ENCODE assay signal across 8 cellular contexts in genomic region chr11:77198440-77198849, GRCh38.
DNase-seq lines count a peak whose midpoint lies in the region; ATAC-seq lines count a peak whose summit lies in the region.

No MANE protein-coding gene starts in this region.

- no peaks in the 10 kb centered on the region for H3K79me1 ChIP-seq in mesenchymal stem cell (replicated peaks; ENCODE audit: low read length, poor library complexity, severe bottlenecking)

- no peak overlapping the region for H3K14ac ChIP-seq in mesenchymal stem cell (ENCODE audit: low read length in 2 of 2)

- no peak overlapping the region for H4K8ac ChIP-seq in mesenchymal stem cell (ENCODE audit: low read length)

- H3K4me1 ChIP-seq in HAP-1 (no peaks in the 10 kb centered on the region), mesenchymal stem cell (ENCODE audit: control insufficient read depth, insufficient read depth, low read depth, low read length) (peaks cover 1% of the 10 kb centered on the region)

- H3K4me2 ChIP-seq in mesenchymal stem cell (ENCODE audit: low read length, poor library complexity, severe bottlenecking) = no peak overlapping the region

- no peak overlapping the region for H2BK5ac ChIP-seq in mesenchymal stem cell (ENCODE audit: low read depth, low read length, poor library complexity, severe bottlenecking)

- peak; percentile 54 for DNase-seq in D341Med (ENCODE audit: low spot score)
- DNase-seq in HAP-1 (ENCODE audit: low spot score in 2 of 2) = peak; percentile 21 to 77
- peak; percentile 35 for DNase-seq in activated T-cell treated with anti-CD3 and anti-CD28 coated beads, Interleukin-2, amount 50 U/mL, for 24 hours
- no peak for DNase-seq in mesenchymal stem cell
- no peak for DNase-seq in amygdala (lab: John Stamatoyannopoulos, UW)
- DNase-seq in DMS153 treated with DMSO at 0.1 percent for 48 hours (lab: John Stamatoyannopoulos, UW; ENCODE audit: unreplicated experiment) = no peak

- H3K9me3 ChIP-seq in HAP-1 = no peaks in the 10 kb centered on the region
- H3K9me3 ChIP-seq in mesenchymal stem cell (ENCODE audit: control insufficient read depth, low read length) = no peaks in the 10 kb centered on the region

- H4K91ac ChIP-seq in mesenchymal stem cell (ENCODE audit: low read length) = peak overlapping the region; percentile 45

- no peak overlapping the region for H3K4me3 ChIP-seq in HAP-1
- H3K4me3 ChIP-seq in mesenchymal stem cell (ENCODE audit: insufficient read depth in 1 of 2, low read depth in 1 of 2, low read length in 2 of 2) = no peak overlapping the region

- ATAC-seq in HG02852 (IDR thresholded peaks at IDR 0.05; ENCODE audit: unreplicated experiment) (no peak), GM18498 (IDR thresholded peaks at IDR 0.05; ENCODE audit: unreplicated experiment) (no peak)

- 75% methylated on average over 11 of the region's 11 CpGs for WGBS in mesenchymal stem cell

- H2AK5ac ChIP-seq in mesenchymal stem cell (ENCODE audit: low read length, severe bottlenecking) = no peak overlapping the region

- H3K27ac ChIP-seq in mesenchymal stem cell (ENCODE audit: low read length, poor library complexity, severe bottlenecking) = no peak overlapping the region

- no peak overlapping the region for H2BK12ac ChIP-seq in mesenchymal stem cell (ENCODE audit: low read length in 2 of 2)

- H3K4me1 Mint-ChIP-seq in activated T-cell treated with anti-CD3 and anti-CD28 coated beads, Interleukin-2, amount 50 U/mL, for 24 hours (ENCODE audit: low read depth) = no peaks in the 10 kb centered on the region

- no peak overlapping the region for H3K9ac ChIP-seq in mesenchymal stem cell (ENCODE audit: low read length)

- H2AFZ ChIP-seq in mesenchymal stem cell (ENCODE audit: low read depth, low read length) = no peak overlapping the region

- H3K36me3 ChIP-seq in HAP-1 (replicated peaks) (no peaks in the 10 kb centered on the region), mesenchymal stem cell (ENCODE audit: control insufficient read depth in 1 of 2, insufficient read depth in 2 of 2, low read depth in 1 of 2, low read length in 2 of 2) (no peaks in the 10 kb centered on the region)

- no peak overlapping the region for H3K4me3 Mint-ChIP-seq in activated T-cell treated with anti-CD3 and anti-CD28 coated beads, Interleukin-2, amount 50 U/mL, for 24 hours

- no peak overlapping the region for H2BK120ac ChIP-seq in mesenchymal stem cell (ENCODE audit: low read depth, low read length)

- H3K27ac Mint-ChIP-seq in activated T-cell treated with anti-CD3 and anti-CD28 coated beads, Interleukin-2, amount 50 U/mL, for 24 hours = no peak overlapping the region

- no peaks in the 10 kb centered on the region for H3K27me3 Mint-ChIP-seq in activated T-cell treated with anti-CD3 and anti-CD28 coated beads, Interleukin-2, amount 50 U/mL, for 24 hours

- H3K18ac ChIP-seq in mesenchymal stem cell (ENCODE audit: low read depth in 1 of 2, low read length in 2 of 2) = no peak overlapping the region

- H2BK15ac ChIP-seq in mesenchymal stem cell (ENCODE audit: low read depth, poor library complexity, severe bottlenecking) = no peak overlapping the region

- no peak overlapping the region for H3K23ac ChIP-seq in mesenchymal stem cell (ENCODE audit: low read length in 2 of 2)

- no peaks in the 10 kb centered on the region for H3K9me3 Mint-ChIP-seq in activated T-cell treated with anti-CD3 and anti-CD28 coated beads, Interleukin-2, amount 50 U/mL, for 24 hours

- in situ Hi-C loops in HAP-1 (cut with MboI; ENCODE audit: low sequenced_read_pairs) = loop anchor here (10.0 kb wide), 1 partner anchor 356 kb away; no protein-coding TSS in a partner anchor

- H3K4ac ChIP-seq in mesenchymal stem cell (ENCODE audit: low read depth in 1 of 2, low read length in 2 of 2) = no peak overlapping the region

- H3K36me3 Mint-ChIP-seq in activated T-cell treated with anti-CD3 and anti-CD28 coated beads, Interleukin-2, amount 50 U/mL, for 24 hours (ENCODE audit: low read depth) = no peaks in the 10 kb centered on the region

- no peaks in the 10 kb centered on the region for H3K27me3 ChIP-seq in HAP-1 (ENCODE audit: low read depth)
- H3K27me3 ChIP-seq in mesenchymal stem cell (ENCODE audit: control insufficient read depth in 1 of 2, insufficient read depth in 1 of 2, low read length in 2 of 2) = peaks cover 1 to 3% of the 10 kb centered on the region in 2 experiments

Comparison
In these comparisons a context has a peak if more than half of its experiments do, and no peak if none do; other contexts are left out.
1. DNase-seq: peak in D341Med (single experiment), HAP-1 (2 of 2) and activated T-cell treated with anti-CD3 and anti-CD28 coated beads, Interleukin-2, amount 50 U/mL, for 24 hours (single experiment); none in mesenchymal stem cell (single experiment), amygdala (0 of 56) and DMS153 treated with DMSO at 0.1 percent for 48 hours (single experiment).